ENCODE assay signal across 15 cellular contexts in genomic region chr1:108454511-108454910, GRCh38. TPM values are rescaled to one million over a fixed set of nuclear protein-coding genes. Genes with fewer than 3 reads are reported as not detected.
"Had no signal": no experiment of that assay in that cellular context is flagged by ENCODE, and none has a peak within 500 bp of the region (broad histone marks: within the 10 kb centered on the region; RNA-seq: fewer than 3 reads in every experiment).

No MANE protein-coding gene starts in this region.

RNA-seq across cellular contexts. Expression of gene NBPF6, which starts 4.4 kb away (rescaled TPM):
- total RNA-seq: activated naive CD4-positive, alpha-beta T cell treated with anti-CD3 and anti-CD28 coated beads for 36 hours; activated naive CD4-positive, alpha-beta T cell treated with anti-CD3 and anti-CD28 coated beads, Interleukin-2, amount 50 U/mL, for 72 hours; activated naive CD8-positive, alpha-beta T cell treated with anti-CD3 and anti-CD28 coated beads for 36 hours; activated naive CD8-positive, alpha-beta T cell treated with anti-CD3 and anti-CD28 coated beads, Interleukin-2, amount 10 ng/mL, durations not matched to agents 7 days and 5 days; activated T-cell treated with anti-CD3 and anti-CD28 coated beads, Interleukin-2, amount 50 U/mL, for 4 hours; activated T-cell treated with anti-CD3 and anti-CD28 coated beads, Interleukin-2, amount 50 U/mL, for 72 hours; activated T-helper 17 cell treated with anti-CD3 and anti-CD28 coated beads, Interleukin-2, amount 50 U/mL, for 72 hours; aorta; ascending aorta; astrocyte; bronchial epithelial cell; cardiac muscle cell; cardiac septum had no signal
- polyA plus RNA-seq: adipose tissue, adrenal gland, aorta, cardiac muscle cell had no signal
